ENCODE assay signal across 8 cellular contexts in genomic region chr6:32974541-32975308, GRCh38.
DNase-seq lines count a peak whose midpoint lies in the region; ATAC-seq and TF ChIP-seq lines count a peak whose summit lies in the region.

No MANE protein-coding gene starts in this region.

- H3K4me1 Mint-ChIP-seq in nephron: peaks cover 37% of the 10 kb centered on the region

- no peaks in the 10 kb centered on the region for H3K9me3 Mint-ChIP-seq in nephron

- TF ChIP-seq CTCF in C4-2B (conservative IDR thresholded peaks at IDR 0.05): no peak
- TF ChIP-seq CTCF in LNCaP clone FGC (IDR thresholded peaks at IDR 0.05; ENCODE audit: control insufficient read depth, extremely low read depth, insufficient read depth): no peak
- TF ChIP-seq CTCF in coronary artery (IDR thresholded peaks at IDR 0.05): no peak
- TF ChIP-seq CTCF in nephron (IDR thresholded peaks at IDR 0.05; ENCODE audit: unreplicated experiment in 3 of 3): no peak

- no peak for ATAC-seq in HG02763 (IDR thresholded peaks at IDR 0.05; ENCODE audit: unreplicated experiment)
- ATAC-seq in HG02759 (IDR thresholded peaks at IDR 0.05; ENCODE audit: unreplicated experiment): no peak
- ATAC-seq in GM21526 (IDR thresholded peaks at IDR 0.05; ENCODE audit: low FRiP score, unreplicated experiment): no peak

- peak overlapping the region; percentile 96 for H3K4me3 ChIP-seq in LNCaP clone FGC (ENCODE audit: low read depth, low read length)
- peak overlapping the region; percentile 85 for H3K4me3 ChIP-seq in coronary artery

- H3K36me3 Mint-ChIP-seq in nephron (ENCODE audit: low read depth): peaks cover 77% of the 10 kb centered on the region

- no peak for DNase-seq in LNCaP clone FGC (ENCODE audit: low read depth)
- DNase-seq in coronary artery (ENCODE audit: low spot score): no peak
- no peak for DNase-seq in DMS114 treated with DMSO at 0.1 percent for 48 hours (lab: John Stamatoyannopoulos, UW; ENCODE audit: unreplicated experiment)

- H3K27me3 Mint-ChIP-seq in nephron (ENCODE audit: low read depth): no peaks in the 10 kb centered on the region

- H3K27ac Mint-ChIP-seq in nephron: peak overlapping the region in 2 of 3 experiments; percentile 19 to 25

- peak overlapping the region; percentile 92 to 98 (median 95) for H3K4me3 Mint-ChIP-seq in nephron

- H3K27ac ChIP-seq in C4-2B (peak overlapping the region; percentile 99), coronary artery (no peak overlapping the region)
